35 cellular contexts compared by ENCODE assay signal in genomic region chr19:49530708-49531107, GRCh38. TPM values are rescaled to one million over a fixed set of nuclear protein-coding genes. Genes with fewer than 3 reads are reported as not detected.
"Had no signal": no experiment of that assay in that cellular context is flagged by ENCODE, and none has a peak within 500 bp of the region (broad histone marks: within the 10 kb centered on the region; RNA-seq: fewer than 3 reads in every experiment).

No MANE protein-coding gene starts in this region.

- H3K9ac ChIP-seq: SK-N-SH had no signal

- H3K27ac Mint-ChIP-seq: activated CD4-positive, alpha-beta memory T cell treated with anti-CD3 and anti-CD28 coated beads, Interleukin-2, amount 10 ng/mL, durations not matched to agents 7 days and 5 days; activated CD8-positive, alpha-beta memory T cell treated with anti-CD3 and anti-CD28 coated beads, Interleukin-2, amount 10 ng/mL, durations not matched to agents 7 days and 5 days; activated naive CD4-positive, alpha-beta T cell treated with anti-CD3 and anti-CD28 coated beads for 36 hours; activated naive CD4-positive, alpha-beta T cell treated with anti-CD3 and anti-CD28 coated beads, Interleukin-2, amount 50 U/mL, for 72 hours; activated T-helper 17 cell treated with anti-CD3 and anti-CD28 coated beads, Interleukin-2, amount 50 U/mL, for 72 hours; brain had no signal

- H3K27me3 Mint-ChIP-seq: activated T-helper 17 cell treated with anti-CD3 and anti-CD28 coated beads, Interleukin-2, amount 50 U/mL, for 72 hours had no signal

- H3K4me2 ChIP-seq: SK-N-SH had no signal

- H3K9me3 ChIP-seq: adrenal gland, SJCRH30, SK-N-SH had no signal

- H3K27me3 ChIP-seq: adrenal gland, SJCRH30 had no signal

- H3K36me3 ChIP-seq: adrenal gland had no signal

- H3K4me3 Mint-ChIP-seq: activated CD4-positive, alpha-beta memory T cell treated with anti-CD3 and anti-CD28 coated beads, Interleukin-2, amount 10 ng/mL, durations not matched to agents 7 days and 5 days; activated CD8-positive, alpha-beta memory T cell treated with anti-CD3 and anti-CD28 coated beads, Interleukin-2, amount 10 ng/mL, durations not matched to agents 7 days and 5 days; activated naive CD4-positive, alpha-beta T cell treated with anti-CD3 and anti-CD28 coated beads for 36 hours; activated T-helper 17 cell treated with anti-CD3 and anti-CD28 coated beads, Interleukin-2, amount 50 U/mL, for 72 hours had no signal

- DNase-seq: activated CD4-positive, alpha-beta memory T cell treated with anti-CD3 and anti-CD28 coated beads, Interleukin-2, amount 10 ng/mL, durations not matched to agents 7 days and 5 days; activated CD4-positive, alpha-beta T cell treated with anti-CD3 and anti-CD28 coated beads for 1 hour; activated CD4-positive, alpha-beta T cell treated with anti-CD3 and anti-CD28 coated beads for 48 hours; activated CD4-positive, CD25-positive, alpha-beta regulatory T cell; activated CD8-positive, alpha-beta memory T cell treated with anti-CD3 and anti-CD28 coated beads for 24 hours; activated CD8-positive, alpha-beta memory T cell treated with anti-CD3 and anti-CD28 coated beads, Interleukin-2, amount 10 ng/mL, durations not matched to agents 7 days and 5 days; activated CD8-positive, alpha-beta memory T cell treated with anti-CD3 and anti-CD28 coated beads, Interleukin-2, amount 50 U/mL, for 48 hours; activated gamma-delta T cell treated with Interleukin-2 at 50 U/mL for 16 hours; activated naive CD4-positive, alpha-beta T cell treated with anti-CD3 and anti-CD28 coated beads for 36 hours; activated T-cell treated with anti-CD3 and anti-CD28 coated beads, Interleukin-2, amount 50 U/mL, for 48 hours; adrenal gland; caudate nucleus; cerebellar nuclear complex; Karpas-422; KBM-7; NCI-H1105; NCI-H1417 treated with DMSO at 0.1 percent for 48 hours; NCI-H187 treated with DMSO at 0.1 percent for 48 hours; NCI-H2081; NCI-H226; NCI-H446 treated with DMSO at 0.1 percent for 48 hours; NCI-H524; NCI-H69; NCI-H82; SHP77; SJCRH30; SK-N-SH; T-helper 2 cell; T-helper 9 cell; WERI-Rb-1 had no signal

- H3K9me3 Mint-ChIP-seq: activated CD4-positive, alpha-beta memory T cell treated with anti-CD3 and anti-CD28 coated beads, Interleukin-2, amount 10 ng/mL, durations not matched to agents 7 days and 5 days; activated naive CD4-positive, alpha-beta T cell treated with anti-CD3 and anti-CD28 coated beads for 36 hours; activated naive CD4-positive, alpha-beta T cell treated with anti-CD3 and anti-CD28 coated beads, Interleukin-2, amount 50 U/mL, for 72 hours; activated T-helper 17 cell treated with anti-CD3 and anti-CD28 coated beads, Interleukin-2, amount 50 U/mL, for 72 hours had no signal

- FAIRE-seq: bronchial epithelial cell had no signal

- H3K27ac ChIP-seq: adrenal gland, SJCRH30, WERI-Rb-1 had no signal

- H3K4me3 ChIP-seq: adrenal gland, SJCRH30 had no signal

- H3K36me3 Mint-ChIP-seq: activated CD8-positive, alpha-beta memory T cell treated with anti-CD3 and anti-CD28 coated beads, Interleukin-2, amount 10 ng/mL, durations not matched to agents 7 days and 5 days had no signal

- H3K4me1 ChIP-seq: SJCRH30 had no signal

RNA-seq across cellular contexts. Expression of gene RCN3, which starts 2.9 kb away (rescaled TPM):
- total RNA-seq: MCF 10A had no signal

RNA-seq across cellular contexts. Expression of gene FCGRT, which starts 18.2 kb away (rescaled TPM):
- total RNA-seq: MCF 10A had no signal
